In the genomic region with DNA sequence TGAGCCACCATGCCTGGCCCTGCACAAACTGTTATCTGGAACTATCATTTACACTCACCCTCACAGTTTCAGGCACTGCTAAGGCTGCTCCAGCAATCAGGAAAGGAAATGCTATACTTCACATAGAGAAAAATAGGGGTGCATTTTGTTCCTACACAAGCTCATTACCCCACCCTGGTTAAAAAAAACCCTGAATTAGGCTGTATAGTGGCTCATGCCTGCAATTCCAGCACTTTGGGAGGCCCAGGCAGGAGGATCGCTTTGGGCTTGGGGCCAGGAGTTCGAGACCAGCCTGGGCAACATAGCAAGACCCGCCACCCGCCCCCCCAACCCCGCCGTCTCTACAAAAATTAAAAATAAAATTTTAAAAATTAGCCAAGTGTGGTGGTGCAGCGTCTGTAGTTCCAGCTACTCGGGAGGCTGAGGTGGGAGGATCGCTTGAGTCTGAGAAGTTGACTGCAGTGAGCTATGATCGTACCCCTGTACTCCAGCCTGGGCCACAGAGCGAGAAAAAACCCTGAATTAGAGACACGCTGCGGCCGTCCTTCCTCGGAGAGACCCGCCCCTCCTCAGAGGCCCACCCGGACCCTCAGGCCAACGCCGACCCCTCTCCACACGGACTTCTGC, we compare ENCODE assay signal across 1 cellular context.
TF ChIP-seq lines count a peak whose summit lies in the region.

No MANE protein-coding gene starts in this region.

TF ChIP-seq in GM12878, 131 proteins besides CTCF, POLR2A, EP300 and RAD21 (continued from another document):
- TF ChIP-seq MEF2A (IDR thresholded peaks at IDR 0.05; ENCODE audit: insufficient read depth, low read depth, low read length) (no peak), HDAC6 (IDR thresholded peaks at IDR 0.05; ENCODE audit: unreplicated experiment) (no peak)
